Comparison of ENCODE assay signal across 1 cellular context in the genomic region with DNA sequence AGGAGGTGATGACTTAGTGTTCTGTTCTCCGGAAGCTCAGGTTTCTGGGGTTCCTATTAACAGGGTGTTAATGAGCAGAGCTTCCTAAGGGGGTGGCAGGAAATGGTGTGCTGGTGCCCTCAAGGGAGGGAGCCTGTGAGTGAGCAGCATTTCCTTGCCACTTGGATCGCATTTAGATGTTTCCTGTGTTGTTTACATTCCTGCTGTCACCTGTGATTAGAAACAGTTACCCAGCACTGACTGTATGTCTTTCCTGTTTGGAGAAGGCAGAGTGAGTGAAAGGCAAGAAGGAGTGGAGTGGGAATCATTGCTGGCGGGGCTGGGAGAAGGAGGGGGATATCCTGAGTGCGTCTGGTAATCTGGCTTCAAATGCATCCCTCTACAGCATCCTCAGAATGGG.
TF ChIP-seq lines count a peak whose summit lies in the region.

No MANE protein-coding gene starts in this region.

TF ChIP-seq in HepG2, 621 proteins besides CTCF, POLR2A, EP300 and RAD21 (continued from another document):
- TF ChIP-seq AHDC1 (CRISPR knock-in tag; IDR thresholded peaks at IDR 0.05; ENCODE audit: borderline replicate concordance) (no peak), ZNF691 (CRISPR knock-in tag; IDR thresholded peaks at IDR 0.05; ENCODE audit: borderline replicate concordance, low read depth) (0 out of 2 replicates have a peak, but pooled peaks have one; percentile 40), CREBL2 (CRISPR knock-in tag; IDR thresholded peaks at IDR 0.05; ENCODE audit: borderline replicate concordance) (no peak), SOX13 (IDR thresholded peaks at IDR 0.05) (no peak), SOX13 (CRISPR knock-in tag; conservative IDR thresholded peaks at IDR 0.05 in 1 of 2, IDR thresholded peaks at IDR 0.05 in 1 of 2) (0 out of 4 replicates have a peak, but pooled peaks of 1 of the 2 experiments have one; percentile 17), ATF5 (CRISPR knock-in tag; IDR thresholded peaks at IDR 0.05; ENCODE audit: low read depth) (no peak), NR1H2 (CRISPR knock-in tag; IDR thresholded peaks at IDR 0.05; ENCODE audit: borderline replicate concordance, low read depth) (no peak), KLF9 (CRISPR knock-in tag; IDR thresholded peaks at IDR 0.05; ENCODE audit: low read depth) (no peak), AFF4 (CRISPR knock-in tag; IDR thresholded peaks at IDR 0.05) (no peak), SATB2 (CRISPR knock-in tag; IDR thresholded peaks at IDR 0.05) (no peak), TEAD3 (CRISPR knock-in tag; optimal IDR thresholded peaks at IDR 0.05; ENCODE audit: borderline replicate concordance) (peak; percentile 82), SIN3A (IDR thresholded peaks at IDR 0.05; ENCODE audit: borderline replicate concordance, low read depth, low read length) (no peak), HDAC6 (IDR thresholded peaks at IDR 0.05; ENCODE audit: low read depth, low read length) (no peak), SAP130 (CRISPR knock-in tag; IDR thresholded peaks at IDR 0.05; ENCODE audit: low read depth) (peak; percentile 29; the same call in 1 of the 2 replicates), IKZF5 (CRISPR knock-in tag; IDR thresholded peaks at IDR 0.05) (0 out of 2 replicates have a peak, but pooled peaks have one; percentile 34)
- TF ChIP-seq, protein P1, sequence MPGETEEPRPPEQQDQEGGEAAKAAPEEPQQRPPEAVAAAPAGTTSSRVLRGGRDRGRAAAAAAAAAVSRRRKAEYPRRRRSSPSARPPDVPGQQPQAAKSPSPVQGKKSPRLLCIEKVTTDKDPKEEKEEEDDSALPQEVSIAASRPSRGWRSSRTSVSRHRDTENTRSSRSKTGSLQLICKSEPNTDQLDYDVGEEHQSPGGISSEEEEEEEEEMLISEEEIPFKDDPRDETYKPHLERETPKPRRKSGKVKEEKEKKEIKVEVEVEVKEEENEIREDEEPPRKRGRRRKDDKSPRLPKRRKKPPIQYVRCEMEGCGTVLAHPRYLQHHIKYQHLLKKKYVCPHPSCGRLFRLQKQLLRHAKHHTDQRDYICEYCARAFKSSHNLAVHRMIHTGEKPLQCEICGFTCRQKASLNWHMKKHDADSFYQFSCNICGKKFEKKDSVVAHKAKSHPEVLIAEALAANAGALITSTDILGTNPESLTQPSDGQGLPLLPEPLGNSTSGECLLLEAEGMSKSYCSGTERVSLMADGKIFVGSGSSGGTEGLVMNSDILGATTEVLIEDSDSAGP (CRISPR knock-in tag; IDR thresholded peaks at IDR 0.05; ENCODE audit: borderline replicate concordance): no peak
- TF ChIP-seq, protein P2, sequence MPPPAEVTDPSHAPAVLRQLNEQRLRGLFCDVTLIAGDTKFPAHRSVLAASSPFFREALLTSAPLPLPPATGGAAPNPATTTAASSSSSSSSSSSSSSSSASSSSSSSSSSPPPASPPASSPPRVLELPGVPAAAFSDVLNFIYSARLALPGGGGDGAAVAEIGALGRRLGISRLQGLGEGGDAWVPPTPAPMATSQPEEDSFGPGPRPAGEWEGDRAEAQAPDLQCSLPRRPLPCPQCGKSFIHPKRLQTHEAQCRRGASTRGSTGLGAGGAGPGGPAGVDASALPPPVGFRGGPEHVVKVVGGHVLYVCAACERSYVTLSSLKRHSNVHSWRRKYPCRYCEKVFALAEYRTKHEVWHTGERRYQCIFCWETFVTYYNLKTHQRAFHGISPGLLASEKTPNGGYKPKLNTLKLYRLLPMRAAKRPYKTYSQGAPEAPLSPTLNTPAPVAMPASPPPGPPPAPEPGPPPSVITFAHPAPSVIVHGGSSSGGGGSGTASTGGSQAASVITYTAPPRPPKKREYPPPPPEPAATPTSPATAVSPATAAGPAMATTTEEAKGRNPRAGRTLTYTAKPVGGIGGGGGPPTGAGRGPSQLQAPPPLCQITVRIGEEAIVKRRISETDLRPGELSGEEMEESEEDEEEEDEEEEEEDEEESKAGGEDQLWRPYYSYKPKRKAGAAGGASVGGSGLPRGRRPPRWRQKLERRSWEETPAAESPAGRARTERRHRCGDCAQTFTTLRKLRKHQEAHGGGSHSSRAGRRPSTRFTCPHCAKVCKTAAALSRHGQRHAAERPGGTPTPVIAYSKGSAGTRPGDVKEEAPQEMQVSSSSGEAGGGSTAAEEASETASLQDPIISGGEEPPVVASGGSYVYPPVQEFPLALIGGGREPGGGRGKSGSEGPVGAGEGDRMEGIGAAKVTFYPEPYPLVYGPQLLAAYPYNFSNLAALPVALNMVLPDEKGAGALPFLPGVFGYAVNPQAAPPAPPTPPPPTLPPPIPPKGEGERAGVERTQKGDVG (CRISPR knock-in tag; IDR thresholded peaks at IDR 0.05; ENCODE audit: borderline replicate concordance): no peak
